Comparison of ENCODE assay signal across 15 cellular contexts in the genomic region with DNA sequence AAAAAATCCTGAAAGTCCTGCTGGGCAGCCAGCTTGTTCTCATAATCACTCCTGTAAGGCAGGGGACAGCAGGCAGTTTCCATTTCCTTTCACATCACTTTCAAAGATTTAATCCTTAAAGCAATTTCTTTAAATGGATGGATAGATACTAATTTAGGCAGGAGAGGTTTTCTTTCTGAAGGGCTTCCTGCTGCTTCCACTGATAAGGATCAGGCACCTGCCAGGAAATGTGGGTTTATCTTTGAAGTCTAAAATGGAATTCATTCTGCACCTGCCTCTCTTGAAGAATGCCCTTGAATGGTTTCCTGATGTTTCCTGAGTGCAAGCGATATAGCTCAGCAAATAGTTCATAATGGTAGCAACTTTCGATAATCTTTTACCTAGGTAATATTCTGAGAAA.
DNase-seq lines count a peak whose midpoint lies in the region; ATAC-seq and TF ChIP-seq lines count a peak whose summit lies in the region.
"Had no signal": no experiment of that assay in that cellular context is flagged by ENCODE, and none has a peak within 500 bp of the region (broad histone marks: within the 10 kb centered on the region; RNA-seq: fewer than 3 reads in every experiment).

No MANE protein-coding gene starts in this region.

- DNase-seq in NCI-H82 (lab: John Stamatoyannopoulos, UW) = peak; percentile 18
- DNase-seq in NCI-H82 treated with DMSO at 0.1 percent for 48 hours (lab: John Stamatoyannopoulos, UW; ENCODE audit: unreplicated experiment) = no peak
- peak; percentile 21 for DNase-seq in NCI-H1105 (lab: John Stamatoyannopoulos, UW)
- peak; percentile 30 for DNase-seq in NCI-H524 treated with DMSO at 0.1 percent for 48 hours (lab: John Stamatoyannopoulos, UW)
- DNase-seq in mesothelial cell of epicardium (ENCODE audit: low spot score in 2 of 2, unreplicated experiment in 2 of 2) = no peak
- DNase-seq in HUDEP-2 (lab: John Stamatoyannopoulos, UW; ENCODE audit: unreplicated experiment in 76 of 76) = no peak
- DNase-seq: immature natural killer cell; Karpas-422; NCI-H2081 treated with DMSO at 0.1 percent for 48 hours; stimulated activated naive CD8-positive, alpha-beta T cell treated with anti-CD3 and anti-CD28 coated beads, Interleukin-15, amount 100 ng/mL, for 72 hours; uterus had no signal

- no peak overlapping the region for H3K4me3 Mint-ChIP-seq in mesothelial cell of epicardium
- H3K4me3 Mint-ChIP-seq: immature natural killer cell; natural killer cell treated with Interleukin-12 subunit alpha and Interleukin-12 subunit beta and Interleukin-15 and Interleukin-18, amount 100 ng/mL, for 72 hours; stimulated activated naive CD8-positive, alpha-beta T cell treated with anti-CD3 and anti-CD28 coated beads, Interleukin-15, amount 100 ng/mL, for 72 hours had no signal

- peak overlapping the region; percentile 64 for H3K27ac Mint-ChIP-seq in mesothelial cell of epicardium
- H3K27ac Mint-ChIP-seq: immature natural killer cell; natural killer cell treated with Interleukin-12 subunit alpha and Interleukin-12 subunit beta and Interleukin-15 and Interleukin-18, amount 100 ng/mL, for 72 hours; stimulated activated naive CD8-positive, alpha-beta T cell treated with anti-CD3 and anti-CD28 coated beads, Interleukin-15, amount 100 ng/mL, for 72 hours had no signal

- TF ChIP-seq CTCF in mesothelial cell of epicardium (IDR thresholded peaks at IDR 0.05; ENCODE audit: unreplicated experiment) = no peak

- H3K27me3 Mint-ChIP-seq in mesothelial cell of epicardium (ENCODE audit: low read depth) = no peaks in the 10 kb centered on the region
- H3K27me3 Mint-ChIP-seq: stimulated activated naive CD8-positive, alpha-beta T cell treated with anti-CD3 and anti-CD28 coated beads, Interleukin-15, amount 100 ng/mL, for 72 hours had no signal

- H3K36me3 Mint-ChIP-seq in mesothelial cell of epicardium = peaks cover 6% of the 10 kb centered on the region
- H3K36me3 Mint-ChIP-seq: immature natural killer cell; natural killer cell treated with Interleukin-12 subunit alpha and Interleukin-12 subunit beta and Interleukin-15 and Interleukin-18, amount 100 ng/mL, for 72 hours had no signal

- no peak for ATAC-seq in GM18867 (IDR thresholded peaks at IDR 0.05; ENCODE audit: unreplicated experiment)
- ATAC-seq in GM18517 (IDR thresholded peaks at IDR 0.05; ENCODE audit: unreplicated experiment) = no peak
- ATAC-seq: natural killer cell treated with Interleukin-12 subunit alpha and Interleukin-12 subunit beta and Interleukin-15 and Interleukin-18, amount 100 ng/mL, for 72 hours; Panc1; stimulated activated naive CD8-positive, alpha-beta T cell treated with anti-CD3 and anti-CD28 coated beads, Interleukin-15, amount 100 ng/mL, for 72 hours had no signal

- peaks cover 9% of the 10 kb centered on the region for H3K9me3 Mint-ChIP-seq in mesothelial cell of epicardium
- H3K9me3 Mint-ChIP-seq: natural killer cell treated with Interleukin-12 subunit alpha and Interleukin-12 subunit beta and Interleukin-15 and Interleukin-18, amount 100 ng/mL, for 72 hours had no signal

- H3K4me1 Mint-ChIP-seq in mesothelial cell of epicardium = peaks cover 19% of the 10 kb centered on the region
- H3K4me1 Mint-ChIP-seq: immature natural killer cell; stimulated activated naive CD8-positive, alpha-beta T cell treated with anti-CD3 and anti-CD28 coated beads, Interleukin-15, amount 100 ng/mL, for 72 hours had no signal

Comparison
In these comparisons a context has a peak if more than half of its experiments do, and no peak if none do; other contexts are left out.
1. DNase-seq: peak in NCI-H82 (single experiment), NCI-H1105 (single experiment) and NCI-H524 treated with DMSO at 0.1 percent for 48 hours (single experiment); none in NCI-H82 treated with DMSO at 0.1 percent for 48 hours (single experiment), mesothelial cell of epicardium (0 of 2) and HUDEP-2 (0 of 76).